Comparison of ENCODE assay signal across 2 cellular contexts in the genomic region with DNA sequence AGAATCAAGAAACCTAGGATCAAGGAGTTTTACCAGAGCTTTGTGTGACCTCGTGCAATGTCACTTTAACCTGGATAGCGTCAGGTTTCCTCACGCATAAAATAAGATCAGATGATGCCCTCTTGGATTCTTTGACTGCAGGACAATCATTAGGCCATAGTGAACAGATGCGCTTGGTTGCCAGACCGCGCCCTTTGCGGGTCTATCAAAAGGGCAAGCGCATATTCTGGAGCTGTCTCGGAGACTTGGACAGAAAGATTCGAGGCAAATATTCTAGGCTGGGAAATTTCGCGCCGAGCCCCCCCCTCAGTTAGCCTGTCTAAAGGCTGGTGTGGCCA.
TF ChIP-seq lines count a peak whose summit lies in the region.

No MANE protein-coding gene starts in this region.

TF ChIP-seq in GM23338, 12 proteins besides CTCF, POLR2A, EP300 and RAD21 (continued from another document):
- TF ChIP-seq ZNF462 (CRISPR knock-in tag; IDR thresholded peaks at IDR 0.05) (no peak), NANOG (IDR thresholded peaks at IDR 0.05; ENCODE audit: borderline replicate concordance) (no peak), POLR2AphosphoS5 (IDR thresholded peaks at IDR 0.05; ENCODE audit: low read depth) (no peak), ZNF114 (CRISPR knock-in tag; IDR thresholded peaks at IDR 0.05) (no peak), CREB1 (CRISPR knock-in tag; IDR thresholded peaks at IDR 0.05; ENCODE audit: low read depth) (no peak), EZH2phosphoT487 (IDR thresholded peaks at IDR 0.05; ENCODE audit: unreplicated experiment) (no peak), EZH2 (IDR thresholded peaks at IDR 0.05; ENCODE audit: low read depth, unreplicated experiment) (no peak), ZNF331 (CRISPR knock-in tag; IDR thresholded peaks at IDR 0.05; ENCODE audit: low read depth) (no peak), STAT1 (IDR thresholded peaks at IDR 0.05; ENCODE audit: unreplicated experiment) (no peak), JUNB (IDR thresholded peaks at IDR 0.05; ENCODE audit: unreplicated experiment) (no peak)
- TF ChIP-seq, protein P1, sequence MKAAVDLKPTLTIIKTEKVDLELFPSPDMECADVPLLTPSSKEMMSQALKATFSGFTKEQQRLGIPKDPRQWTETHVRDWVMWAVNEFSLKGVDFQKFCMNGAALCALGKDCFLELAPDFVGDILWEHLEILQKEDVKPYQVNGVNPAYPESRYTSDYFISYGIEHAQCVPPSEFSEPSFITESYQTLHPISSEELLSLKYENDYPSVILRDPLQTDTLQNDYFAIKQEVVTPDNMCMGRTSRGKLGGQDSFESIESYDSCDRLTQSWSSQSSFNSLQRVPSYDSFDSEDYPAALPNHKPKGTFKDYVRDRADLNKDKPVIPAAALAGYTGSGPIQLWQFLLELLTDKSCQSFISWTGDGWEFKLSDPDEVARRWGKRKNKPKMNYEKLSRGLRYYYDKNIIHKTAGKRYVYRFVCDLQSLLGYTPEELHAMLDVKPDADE (IDR thresholded peaks at IDR 0.05) = no peak

TF ChIP-seq in WTC11, 78 proteins besides CTCF, POLR2A, EP300 and RAD21 (continued from another document):
- TF ChIP-seq, protein P2, sequence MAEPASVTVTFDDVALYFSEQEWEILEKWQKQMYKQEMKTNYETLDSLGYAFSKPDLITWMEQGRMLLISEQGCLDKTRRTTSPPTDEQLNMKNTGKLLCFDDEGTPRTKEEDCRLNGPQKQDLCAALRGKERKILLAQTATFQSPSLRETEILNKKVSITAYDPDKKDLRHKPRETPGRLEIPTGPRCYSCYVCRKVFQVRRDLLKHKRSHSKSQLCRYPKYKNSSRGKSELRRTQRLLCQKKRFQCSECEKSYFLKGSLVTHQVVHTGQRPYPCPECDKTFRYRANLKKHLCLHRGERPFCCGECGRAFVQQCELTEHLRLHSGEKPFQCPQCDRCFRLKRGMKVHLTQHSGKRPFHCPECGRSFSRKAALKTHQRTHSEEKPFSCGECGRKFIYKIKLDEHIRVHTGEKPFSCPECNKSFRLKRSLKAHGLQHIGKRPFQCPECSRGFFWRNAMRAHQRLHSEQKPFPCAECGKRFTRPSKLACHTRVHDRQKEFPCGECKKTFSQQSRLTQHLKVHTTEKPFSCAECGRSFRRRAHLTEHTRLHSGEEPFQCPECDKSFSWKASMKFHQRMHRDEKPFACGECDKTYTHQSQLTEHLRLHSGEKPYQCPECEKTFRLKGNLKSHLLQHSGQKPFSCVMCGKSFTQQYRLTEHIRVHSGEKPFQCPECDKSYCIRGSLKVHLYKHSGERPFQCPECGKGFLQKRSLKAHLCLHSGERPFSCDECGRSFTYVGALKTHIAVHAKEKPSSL (CRISPR knock-in tag; conservative IDR thresholded peaks at IDR 0.05) = no peak
- TF ChIP-seq CREM (CRISPR knock-in tag; IDR thresholded peaks at IDR 0.05) (no peak), GTF2I (CRISPR knock-in tag; conservative IDR thresholded peaks at IDR 0.05) (no peak), TP53 (CRISPR knock-in tag; IDR thresholded peaks at IDR 0.05) (no peak), ZNF532 (CRISPR knock-in tag; IDR thresholded peaks at IDR 0.05; ENCODE audit: borderline replicate concordance) (no peak), ZNF232 (CRISPR knock-in tag; IDR thresholded peaks at IDR 0.05) (no peak), OVOL2 (CRISPR knock-in tag; IDR thresholded peaks at IDR 0.05; ENCODE audit: borderline replicate concordance) (no peak), SMAD3 (CRISPR knock-in tag; IDR thresholded peaks at IDR 0.05; ENCODE audit: borderline replicate concordance) (no peak), ZNF512 (CRISPR knock-in tag; IDR thresholded peaks at IDR 0.05; ENCODE audit: borderline replicate concordance) (no peak)
- TF ChIP-seq, protein P3, sequence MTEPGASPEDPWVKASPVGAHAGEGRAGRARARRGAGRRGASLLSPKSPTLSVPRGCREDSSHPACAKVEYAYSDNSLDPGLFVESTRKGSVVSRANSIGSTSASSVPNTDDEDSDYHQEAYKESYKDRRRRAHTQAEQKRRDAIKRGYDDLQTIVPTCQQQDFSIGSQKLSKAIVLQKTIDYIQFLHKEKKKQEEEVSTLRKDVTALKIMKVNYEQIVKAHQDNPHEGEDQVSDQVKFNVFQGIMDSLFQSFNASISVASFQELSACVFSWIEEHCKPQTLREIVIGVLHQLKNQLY (CRISPR knock-in tag; IDR thresholded peaks at IDR 0.05) = no peak
- TF ChIP-seq, protein P4, sequence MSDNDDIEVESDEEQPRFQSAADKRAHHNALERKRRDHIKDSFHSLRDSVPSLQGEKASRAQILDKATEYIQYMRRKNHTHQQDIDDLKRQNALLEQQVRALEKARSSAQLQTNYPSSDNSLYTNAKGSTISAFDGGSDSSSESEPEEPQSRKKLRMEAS (CRISPR knock-in tag; IDR thresholded peaks at IDR 0.05) = no peak
